8 cellular contexts compared by ENCODE assay signal in the genomic region with DNA sequence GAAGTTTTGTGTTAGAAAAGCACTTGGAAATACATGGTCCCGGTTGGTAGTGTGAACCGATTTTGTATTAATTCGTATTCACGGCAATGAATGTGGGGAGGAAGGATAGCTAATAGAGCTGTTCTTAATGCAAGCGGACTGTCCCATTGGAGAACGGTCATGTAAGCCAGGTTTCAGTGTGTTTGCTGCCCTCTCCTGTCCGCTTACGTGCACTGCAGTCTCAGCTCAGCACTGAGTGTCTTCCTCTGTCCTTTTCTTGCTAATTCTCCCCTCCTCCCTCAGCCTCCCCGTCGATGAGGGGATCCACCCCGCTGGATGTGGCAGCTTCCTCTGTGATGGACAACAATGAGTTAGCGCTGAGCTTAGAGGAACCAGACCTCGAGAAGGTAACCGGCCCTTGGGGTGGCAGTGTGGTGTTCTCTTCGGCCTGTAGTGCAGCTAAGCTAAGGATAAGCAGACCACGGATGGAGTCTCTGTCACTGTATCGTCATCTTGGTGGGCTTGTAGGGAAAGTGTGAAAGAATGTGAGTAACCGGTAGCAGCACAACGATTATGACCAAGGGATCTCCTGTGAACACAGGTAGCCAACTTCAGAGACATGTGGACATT.
DNase-seq lines count a peak whose midpoint lies in the region; ATAC-seq, FAIRE-seq and TF ChIP-seq lines count a peak whose summit lies in the region.

No MANE protein-coding gene starts in this region.

- peak overlapping the region; percentile 49 for H3K4me2 ChIP-seq in A549

- ATAC-seq in A549, result peak; percentile 92 to 97

- no peak for TF ChIP-seq EP300 in A549 (IDR thresholded peaks at IDR 0.05)

- TF ChIP-seq CTCF in A549 (IDR thresholded peaks at IDR 0.05), result peak; percentile 95
- peak; percentile 94 for TF ChIP-seq CTCF in fibroblast of villous mesenchyme (IDR thresholded peaks at IDR 0.05; ENCODE audit: insufficient read depth, low read depth, low read length)

- TF ChIP-seq POLR2A in A549 (IDR thresholded peaks at IDR 0.05; ENCODE audit: low read length) (no peak), GM12891 (IDR thresholded peaks at IDR 0.05; ENCODE audit: low read depth, low read length) (no peak)

- FAIRE-seq in A549 (lab: Jason Lieb, UNC), result peak; percentile 97
- FAIRE-seq in GM12891 (lab: Jason Lieb, UNC), result peak; percentile 95

- no peaks in the 10 kb centered on the region for H3K9me3 ChIP-seq in A549

- no peak overlapping the region for H3K4me3 ChIP-seq in A549
- no peak overlapping the region for H3K4me3 ChIP-seq in fibroblast of villous mesenchyme (ENCODE audit: low read depth, low read length)

- WGBS in A549 (ENCODE audit: missing lambda C conversion rate), result 5% methylated on average over 19 of the region's 19 CpGs

- POLR2A ChIA-PET in A549 (lab: Yijun Ruan, JAX), result interaction anchor here (1.5 to 1.6 kb wide), 2 partner anchors 407 to 408 kb away, joined by 4 to 7 read pairs; no protein-coding TSS in a partner anchor

- DNase-seq in A549 (ENCODE audit: low read depth in 1 of 2, low spot score in 1 of 2) (peak; percentile 58 to 85), GM12891 (ENCODE audit: insufficient read length, low spot score) (peak; percentile 23), HS-27A (ENCODE audit: low read depth) (peak; percentile 36), RKO (ENCODE audit: low spot score) (peak; percentile 70), fibroblast of villous mesenchyme (ENCODE audit: low read depth) (peak; percentile 74), nucleus accumbens (lab: John Stamatoyannopoulos, UW) (peak in 49 of 56 donors; percentile 1 to 84 (median 33)), superior temporal gyrus (ENCODE audit: extremely low spot score) (peak; percentile 91)
- peak; percentile 26 to 33 for DNase-seq in activated T-helper 1 cell treated with anti-CD3 and anti-CD28 coated beads, Interleukin-2, amount 50 U/mL, for 16 hours (ENCODE audit: low read depth in 1 of 2, low spot score in 1 of 2)

- H3K27ac ChIP-seq in A549, result no peak overlapping the region

- peak; percentile 88 to 89 for TF ChIP-seq RAD21 in A549 (conservative IDR thresholded peaks at IDR 0.05 in 1 of 2, IDR thresholded peaks at IDR 0.05 in 1 of 2)

- CTCF ChIA-PET in A549 (lab: Yijun Ruan, JAX), result interaction anchor here (0.5 to 4.4 kb wide), 91 partner anchors 10 to 705 kb away, joined by 3 to 159 read pairs (median 4); partner anchors contain the start of gene RYR3

- H3K4me1 ChIP-seq in A549, result no peaks in the 10 kb centered on the region

TF ChIP-seq in A549, 52 proteins besides CTCF, POLR2A, EP300 and RAD21:
- TF ChIP-seq ZC3H11A (IDR thresholded peaks at IDR 0.05), result no peak
- no peak for TF ChIP-seq RCOR1 (IDR thresholded peaks at IDR 0.05; ENCODE audit: low read depth, low read length)
- no peak for TF ChIP-seq EHMT2 (IDR thresholded peaks at IDR 0.05; ENCODE audit: low read depth)
- no peak for TF ChIP-seq JUNB (IDR thresholded peaks at IDR 0.05)
- TF ChIP-seq SMC3 (IDR thresholded peaks at IDR 0.05), result peak; percentile 93
- TF ChIP-seq TP53 (CRISPR knock-in tag; IDR thresholded peaks at IDR 0.05), result no peak
- TF ChIP-seq MYC (IDR thresholded peaks at IDR 0.05; ENCODE audit: borderline replicate concordance, low read length), result no peak

TF ChIP-seq in GM12891, 5 proteins besides CTCF, POLR2A, EP300 and RAD21:
- no peak for TF ChIP-seq TAF1 (IDR thresholded peaks at IDR 0.05; ENCODE audit: low read depth, low read length)
- no peak for TF ChIP-seq POLR2AphosphoS5 (IDR thresholded peaks at IDR 0.05; ENCODE audit: low read depth, low read length)
- TF ChIP-seq SPI1 (IDR thresholded peaks at IDR 0.05; ENCODE audit: low read depth, low read length), result no peak
- TF ChIP-seq PAX5 (IDR thresholded peaks at IDR 0.05; ENCODE audit: insufficient read depth, low read length, severe bottlenecking), result no peak
- TF ChIP-seq POU2F2 (IDR thresholded peaks at IDR 0.05; ENCODE audit: low read depth, low read length), result no peak

Comparison
In these comparisons a context has a peak if more than half of its experiments do, and no peak if none do; other contexts are left out.
1. DNase-seq: peak in every context shown above with its lines; median percentile 91 in superior temporal gyrus; 74 in fibroblast of villous mesenchyme; 72 in A549; 70 in RKO; 36 in HS-27A; 33 in nucleus accumbens; 30 in activated T-helper 1 cell treated with anti-CD3 and anti-CD28 coated beads, Interleukin-2, amount 50 U/mL, for 16 hours; 23 in GM12891.